1 cellular context compared by ENCODE assay signal in the genomic region with DNA sequence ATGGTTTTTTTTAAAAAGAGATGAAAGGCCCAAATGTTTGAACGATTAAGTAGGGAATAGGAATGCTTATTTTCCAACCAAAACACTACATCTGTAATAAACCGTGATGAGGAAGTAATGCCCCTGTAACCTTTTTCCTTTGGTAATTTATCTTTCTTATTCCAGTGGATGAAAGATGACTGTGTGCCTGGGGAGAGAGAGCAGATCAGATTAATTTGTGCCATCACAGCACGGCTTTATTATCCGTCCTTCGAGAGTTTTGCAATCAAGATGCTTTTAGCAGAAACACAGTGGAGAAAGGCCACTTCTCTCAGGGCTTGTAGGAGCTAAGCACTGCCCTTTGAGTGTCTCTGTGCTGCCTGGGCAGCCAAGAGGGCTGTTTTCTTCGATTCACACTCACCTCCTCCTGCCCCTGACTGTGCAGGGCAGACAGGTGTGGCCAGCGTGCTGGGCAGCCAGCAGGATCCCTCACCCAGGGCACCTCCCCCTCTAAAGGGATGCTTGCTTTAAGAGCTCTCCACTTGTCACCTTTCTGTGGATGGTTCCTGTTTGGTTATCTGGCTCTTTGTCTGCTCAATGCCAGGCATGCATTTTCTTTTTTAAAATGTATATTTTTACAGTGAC.
TF ChIP-seq lines count a peak whose summit lies in the region.

No MANE protein-coding gene starts in this region.

TF ChIP-seq in H1, 55 proteins besides CTCF, POLR2A, EP300 and RAD21:
- no peak for TF ChIP-seq SIRT6 (IDR thresholded peaks at IDR 0.05; ENCODE audit: low read length)
- no peak for TF ChIP-seq SIN3A (conservative IDR thresholded peaks at IDR 0.05 in 1 of 2, IDR thresholded peaks at IDR 0.05 in 1 of 2; ENCODE audit: low read depth in 1 of 2, low read length in 2 of 2)
- TF ChIP-seq TCF12 (IDR thresholded peaks at IDR 0.05; ENCODE audit: low read depth, low read length), result 0 out of 2 replicates have a peak, but pooled peaks have one; percentile 79
- TF ChIP-seq, protein P1, sequence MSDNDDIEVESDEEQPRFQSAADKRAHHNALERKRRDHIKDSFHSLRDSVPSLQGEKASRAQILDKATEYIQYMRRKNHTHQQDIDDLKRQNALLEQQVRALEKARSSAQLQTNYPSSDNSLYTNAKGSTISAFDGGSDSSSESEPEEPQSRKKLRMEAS (IDR thresholded peaks at IDR 0.05), result peak; percentile 25; the same call in 1 of the 2 replicates
- 0 out of 4 replicates have a peak, but pooled peaks of 1 of the 2 experiments have one; percentile 31 for TF ChIP-seq HDAC2 (IDR thresholded peaks at IDR 0.05; ENCODE audit: borderline replicate concordance in 1 of 2, low read depth in 2 of 2, low read length in 2 of 2)
